In the genomic region with DNA sequence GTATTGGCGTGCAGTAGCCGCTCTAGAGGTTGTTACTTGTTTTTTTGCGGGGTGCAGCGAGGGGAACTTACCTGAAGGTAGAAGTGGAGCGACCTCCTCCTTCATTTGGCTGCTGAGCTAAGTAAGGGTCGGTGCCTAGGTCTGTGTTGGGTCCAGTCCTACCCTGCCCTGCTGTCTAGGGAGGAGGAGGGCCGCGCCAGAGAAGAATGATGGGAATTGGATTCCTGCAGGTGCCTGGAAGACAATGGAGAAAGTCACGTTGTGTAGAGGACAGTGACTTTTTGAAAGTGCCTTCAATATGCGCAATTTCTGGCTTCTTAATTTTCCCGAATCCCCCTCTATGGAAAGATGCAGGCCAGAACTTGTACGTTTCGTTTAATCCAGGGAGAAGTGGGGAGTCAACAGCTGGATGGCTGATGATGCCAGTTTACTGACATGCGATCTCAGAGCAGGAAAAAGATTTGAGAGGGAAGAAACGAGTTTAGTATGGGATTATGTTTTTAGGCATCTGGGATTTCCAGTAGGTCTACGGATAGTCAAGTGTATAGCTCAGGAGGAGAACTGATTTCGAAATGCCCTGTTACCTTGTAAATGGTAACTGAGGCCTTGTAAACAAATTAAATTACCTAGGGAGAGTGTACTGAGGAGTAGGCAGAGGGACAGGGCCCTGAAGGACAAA, we compare ENCODE assay signal across 8 cellular contexts. TPM values are rescaled to one million over a fixed set of nuclear protein-coding genes. Genes with fewer than 3 reads are reported as not detected.
DNase-seq lines count a peak whose midpoint lies in the region; ATAC-seq and TF ChIP-seq lines count a peak whose summit lies in the region.

No MANE protein-coding gene starts in this region.

- no peaks in the 10 kb centered on the region for H3K9me3 Mint-ChIP-seq in central memory CD8-positive, alpha-beta T cell

- H3K9me3 ChIP-seq in heart right ventricle (no peaks in the 10 kb centered on the region), tibial nerve (no peaks in the 10 kb centered on the region)

- peak overlapping the region; percentile 52 to 94 (median 84) for H3K4me3 ChIP-seq in heart right ventricle
- H3K4me3 ChIP-seq in tibial nerve, result peak overlapping the region; percentile 69 to 92 (median 81)

- DNase-seq in heart right ventricle, result no peak
- DNase-seq in Right ventricle myocardium inferior (ENCODE audit: missing footprints), result no peak
- peak; percentile 49 for DNase-seq in NCI-H2171 treated with DMSO at 0.1 percent for 48 hours (lab: John Stamatoyannopoulos, UW)
- no peak for DNase-seq in central memory CD8-positive, alpha-beta T cell (ENCODE audit: low spot score in 2 of 2)
- DNase-seq in medulla oblongata (ENCODE audit: extremely low spot score), result peak; percentile 15
- no peak for DNase-seq in tibial nerve (ENCODE audit: low spot score in 2 of 2)

- no peak for TF ChIP-seq CTCF in heart right ventricle (IDR thresholded peaks at IDR 0.05)
- TF ChIP-seq CTCF in tibial nerve (IDR thresholded peaks at IDR 0.05), result no peak

- peaks cover 34% of the 10 kb centered on the region for H3K4me1 Mint-ChIP-seq in central memory CD8-positive, alpha-beta T cell

- H3K27ac Mint-ChIP-seq in central memory CD8-positive, alpha-beta T cell (ENCODE audit: low read depth), result peak overlapping the region; percentile 95

- no peaks in the 10 kb centered on the region for H3K27me3 Mint-ChIP-seq in central memory CD8-positive, alpha-beta T cell

- no peak for TF ChIP-seq POLR2A in tibial nerve (IDR thresholded peaks at IDR 0.05)

- ATAC-seq in heart right ventricle (peak in 6 of 8 donors; percentile 1 to 28 (median 5)), Right ventricle myocardium inferior (no peak), GM18861 (IDR thresholded peaks at IDR 0.05; ENCODE audit: unreplicated experiment) (no peak), HG03354 (IDR thresholded peaks at IDR 0.05; ENCODE audit: poor library complexity, severe bottlenecking, unreplicated experiment) (no peak)
- no peak for ATAC-seq in central memory CD8-positive, alpha-beta T cell (replicated peaks; ENCODE audit: extremely low read depth, poor library complexity, severe bottlenecking)

- H3K4me1 ChIP-seq in heart right ventricle, result peaks cover 0 to 43% (median 16%) of the 10 kb centered on the region in 9 donors
- H3K4me1 ChIP-seq in tibial nerve, result peaks cover 0 to 28% (median 9%) of the 10 kb centered on the region in 4 donors

- H3K27me3 ChIP-seq in heart right ventricle (no peaks in the 10 kb centered on the region), tibial nerve (no peaks in the 10 kb centered on the region)

- peak overlapping the region; percentile 91 for H3K4me3 Mint-ChIP-seq in central memory CD8-positive, alpha-beta T cell

- H3K36me3 Mint-ChIP-seq in central memory CD8-positive, alpha-beta T cell (ENCODE audit: insufficient read depth), result peaks cover 8% of the 10 kb centered on the region

- H3K36me3 ChIP-seq in heart right ventricle (no peaks in the 10 kb centered on the region), tibial nerve (no peaks in the 10 kb centered on the region)

- 4 to 8% methylated on average over 17 of the region's 17 CpGs for WGBS in heart right ventricle, 2 donors
- WGBS in tibial nerve, 2 donors, result 5% methylated on average over 17 of the region's 17 CpGs

- no peak for TF ChIP-seq EP300 in tibial nerve (IDR thresholded peaks at IDR 0.05)

- intact Hi-C loops in heart right ventricle (cut with DNase I), result no loop called here
- intact Hi-C loops in Right ventricle myocardium inferior (cut with DNase I), result no loop called here

- peak overlapping the region; percentile 6 to 89 (median 85) for H3K27ac ChIP-seq in heart right ventricle
- H3K27ac ChIP-seq in tibial nerve, result peak overlapping the region; percentile 32 to 86 (median 80)

RNA-seq across cellular contexts. Expression of a gene that starts 0.7 kb away (rescaled TPM):
- total RNA-seq in heart right ventricle (10 to 100 TPM; 43.5 to 79.4 (median 61.5) TPM), Right ventricle myocardium inferior (70.3 TPM), tibial nerve (10 to 100 TPM; 11.2 to 16.5 (median 14.1) TPM)
- polyA plus RNA-seq in heart right ventricle, result 10 to 100 TPM; 62.6 to 89.6 TPM

Comparison
In these comparisons a context has a peak if more than half of its experiments do, and no peak if none do; other contexts are left out.
1. ATAC-seq: peak in heart right ventricle (6 of 8); none in Right ventricle myocardium inferior (single experiment), central memory CD8-positive, alpha-beta T cell (single experiment), GM18861 (single experiment) and HG03354 (single experiment).
2. DNase-seq: peak in NCI-H2171 treated with DMSO at 0.1 percent for 48 hours (single experiment) and medulla oblongata (single experiment); none in heart right ventricle (0 of 2), Right ventricle myocardium inferior (single experiment), central memory CD8-positive, alpha-beta T cell (0 of 2) and tibial nerve (0 of 2).